In genomic region chr10:83153714-83154113, GRCh38 we compare ENCODE assay signal across 21 cellular contexts.
"Had no signal": no experiment of that assay in that cellular context is flagged by ENCODE, and none has a peak within 500 bp of the region (broad histone marks: within the 10 kb centered on the region; RNA-seq: fewer than 3 reads in every experiment).

No MANE protein-coding gene starts in this region.

- H3K27ac ChIP-seq: colonic mucosa, pancreas, prostate gland, thoracic aorta, transverse colon had no signal

- H3K27me3 ChIP-seq: colonic mucosa, pancreas, transverse colon had no signal

- DNase-seq: colonic mucosa; dermis blood vessel endothelial cell; foreskin melanocyte; head of caudate nucleus; hippocampal formation; left colon; left ventricle myocardium superior; mesenchymal stem cell; midbrain; occipital lobe; pancreas; stimulated activated CD4-positive, alpha-beta T cell treated with anti-CD3 and anti-CD28 coated beads, Interleukin-2, amount 100 ng/mL, for 24 hours; stimulated activated CD4-positive, alpha-beta T cell treated with anti-CD3 and anti-CD28 coated beads, Interleukin-4, amount 100 ng/mL, for 4 hours; stimulated activated naive B cell treated with anti-CD40 and anti-IgM and Interleukin-4, amounts not matched to agents 10 μg/mL and 1 μg/mL and 100 μg/mL, for 72 hours; stimulated activated naive CD8-positive, alpha-beta T cell treated with anti-CD3 and anti-CD28 coated beads, Interleukin-15, amount 100 ng/mL, for 72 hours; transverse colon had no signal

- H3K27ac Mint-ChIP-seq: natural killer cell treated with Interleukin-12 subunit alpha and Interleukin-12 subunit beta and Interleukin-15 and Interleukin-18, amount 100 ng/mL, for 72 hours; stimulated activated naive B cell treated with anti-CD40 and anti-IgM and Interleukin-4, amounts not matched to agents 10 μg/mL and 1 μg/mL and 100 μg/mL, for 72 hours; stimulated activated naive CD8-positive, alpha-beta T cell treated with anti-CD3 and anti-CD28 coated beads, Interleukin-15, amount 100 ng/mL, for 72 hours had no signal

- H3K4me3 ChIP-seq: colonic mucosa, lung, pancreas, prostate gland, thoracic aorta, transverse colon had no signal

- H3K4me1 ChIP-seq: colonic mucosa, pancreas, prostate gland, transverse colon had no signal

- H3K36me3 Mint-ChIP-seq: natural killer cell treated with Interleukin-12 subunit alpha and Interleukin-12 subunit beta and Interleukin-15 and Interleukin-18, amount 100 ng/mL, for 72 hours; stimulated activated naive B cell treated with anti-CD40 and anti-IgM and Interleukin-4, amounts not matched to agents 10 μg/mL and 1 μg/mL and 100 μg/mL, for 72 hours had no signal

- H3K9me3 ChIP-seq: colonic mucosa, pancreas, prostate gland, thoracic aorta, transverse colon had no signal

- H3K4me3 Mint-ChIP-seq: natural killer cell treated with Interleukin-12 subunit alpha and Interleukin-12 subunit beta and Interleukin-15 and Interleukin-18, amount 100 ng/mL, for 72 hours; stimulated activated naive B cell treated with anti-CD40 and anti-IgM and Interleukin-4, amounts not matched to agents 10 μg/mL and 1 μg/mL and 100 μg/mL, for 72 hours; stimulated activated naive CD8-positive, alpha-beta T cell treated with anti-CD3 and anti-CD28 coated beads, Interleukin-15, amount 100 ng/mL, for 72 hours had no signal

- H3K4me1 Mint-ChIP-seq: stimulated activated naive B cell treated with anti-CD40 and anti-IgM and Interleukin-4, amounts not matched to agents 10 μg/mL and 1 μg/mL and 100 μg/mL, for 72 hours; stimulated activated naive CD8-positive, alpha-beta T cell treated with anti-CD3 and anti-CD28 coated beads, Interleukin-15, amount 100 ng/mL, for 72 hours had no signal

- H3K27me3 Mint-ChIP-seq: natural killer cell treated with Interleukin-12 subunit alpha and Interleukin-12 subunit beta and Interleukin-15 and Interleukin-18, amount 100 ng/mL, for 72 hours; stimulated activated naive B cell treated with anti-CD40 and anti-IgM and Interleukin-4, amounts not matched to agents 10 μg/mL and 1 μg/mL and 100 μg/mL, for 72 hours; stimulated activated naive CD8-positive, alpha-beta T cell treated with anti-CD3 and anti-CD28 coated beads, Interleukin-15, amount 100 ng/mL, for 72 hours had no signal

- ATAC-seq: left colon; left ventricle myocardium superior; natural killer cell treated with Interleukin-12 subunit alpha and Interleukin-12 subunit beta and Interleukin-15 and Interleukin-18, amount 100 ng/mL, for 72 hours; pancreas; sciatic nerve; stimulated activated naive B cell treated with anti-CD40 and anti-IgM and Interleukin-4, amounts not matched to agents 10 μg/mL and 1 μg/mL and 100 μg/mL, for 72 hours; stimulated activated naive CD8-positive, alpha-beta T cell treated with anti-CD3 and anti-CD28 coated beads, Interleukin-15, amount 100 ng/mL, for 72 hours had no signal

- H3K36me3 ChIP-seq: colonic mucosa, pancreas, prostate gland, thoracic aorta, transverse colon had no signal
